In the genomic region with DNA sequence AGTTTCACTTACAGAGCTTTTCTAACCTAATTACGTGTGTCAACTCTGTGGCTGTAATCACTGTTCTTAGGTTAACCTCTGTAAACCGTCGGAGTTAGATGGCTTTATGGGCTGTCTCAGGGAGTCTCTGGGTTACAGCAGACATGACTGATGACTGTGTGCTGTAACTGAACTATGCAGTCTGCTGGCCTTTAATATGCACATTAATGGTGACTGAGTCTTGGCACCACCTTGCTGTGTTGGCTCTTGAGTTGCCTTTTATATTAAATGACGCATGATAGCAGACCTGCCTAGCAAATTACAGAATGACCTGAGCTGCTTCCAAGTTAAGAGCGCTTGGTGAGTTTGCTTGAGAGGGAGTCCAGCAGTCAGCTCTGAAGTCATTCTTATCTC, we compare ENCODE assay signal across 9 cellular contexts.
A peak's percentile ranks its signal among the peaks of the same experiment; 100 is the strongest.
DNase-seq lines count a peak whose midpoint lies in the region; ATAC-seq, FAIRE-seq and TF ChIP-seq lines count a peak whose summit lies in the region.
"Had no signal": no experiment of that assay in that cellular context is flagged by ENCODE, and none has a peak within 500 bp of the region (broad histone marks: within the 10 kb centered on the region; RNA-seq: fewer than 3 reads in every experiment).

No MANE protein-coding gene starts in this region.

- no peaks in the 10 kb centered on the region for H3K27me3 ChIP-seq in H9 (ENCODE audit: insufficient read depth, low read length)

- no peak for TF ChIP-seq CTCF in A549 (IDR thresholded peaks at IDR 0.05)
- TF ChIP-seq CTCF in H9 (conservative IDR thresholded peaks at IDR 0.05): no peak

- no peaks in the 10 kb centered on the region for H3K23me2 ChIP-seq in H9 (ENCODE audit: insufficient read length, low read depth, low read length, poor library complexity, severe bottlenecking)

- H3K56ac ChIP-seq in H9 (ENCODE audit: insufficient read length, low read depth, low read length): no peak overlapping the region

- ATAC-seq in A549 (peak; percentile 48 to 80; a peak in 4 of 6 replicates), HG03565 (IDR thresholded peaks at IDR 0.05; ENCODE audit: unreplicated experiment) (no peak), HG02623 (IDR thresholded peaks at IDR 0.05; ENCODE audit: unreplicated experiment) (no peak)

- no peak overlapping the region for H3K14ac ChIP-seq in H9 (ENCODE audit: insufficient read depth, low read length)

- no peak for TF ChIP-seq POLR2A in A549 (IDR thresholded peaks at IDR 0.05; ENCODE audit: low read length)

- FAIRE-seq in A549 (lab: Jason Lieb, UNC): no peak

- CTCF ChIA-PET in A549 (lab: Yijun Ruan, JAX): no interaction called here

- H3K27ac Mint-ChIP-seq in H9: peak overlapping the region in 1 of 3 experiments; percentile 55; a peak in 1 of 7 replicates

- no peaks in the 10 kb centered on the region for H3K79me2 ChIP-seq in H9 (ENCODE audit: insufficient read depth, low read length)

- no peaks in the 10 kb centered on the region for H3K9me3 Mint-ChIP-seq in H9

- H3K4me1 Mint-ChIP-seq in H9: peaks cover 49 to 51% of the 10 kb centered on the region in 2 experiments

- H4K20me1 ChIP-seq in H9 (ENCODE audit: control insufficient read depth, insufficient read depth, insufficient read length): no peaks in the 10 kb centered on the region

- H2BK15ac ChIP-seq in H9 (ENCODE audit: low read depth, low read length): no peak overlapping the region

- H3K23ac ChIP-seq in H9 (ENCODE audit: insufficient read length, low read depth, low read length): no peak overlapping the region

- H2BK12ac ChIP-seq in H9 (ENCODE audit: insufficient read length, low read depth, low read length): no peak overlapping the region

- H3K27ac ChIP-seq in A549 (peak overlapping the region; percentile 88 to 90), H9 (ENCODE audit: insufficient read length, low read depth, low read length) (no peak overlapping the region)

- no peak overlapping the region for H2AFZ ChIP-seq in H9 (ENCODE audit: low read length)

- H2AK5ac ChIP-seq in H9 (ENCODE audit: insufficient read length, low read length): no peak overlapping the region

- H3K4me2 ChIP-seq in A549 (peak overlapping the region; percentile 81), H9 (ENCODE audit: insufficient read depth, insufficient read length, low read length) (no peak overlapping the region)

- DNase-seq in A549 (ENCODE audit: low read depth in 1 of 2, low spot score in 1 of 2): peak in 1 of 2 experiments; percentile 65
- DNase-seq in NCI-H1092 treated with DMSO at 0.1 percent for 48 hours (lab: John Stamatoyannopoulos, UW): peak; percentile 32
- DNase-seq in T1000 (lab: John Stamatoyannopoulos, UW): peak; percentile 5
- DNase-seq in left kidney (ENCODE audit: low read depth, low spot score): peak; percentile 91
- no peak for DNase-seq in activated CD4-positive, alpha-beta T cell treated with anti-CD3 and anti-CD28 coated beads for 48 hours
- no peak for DNase-seq in H9
- DNase-seq: NCI-H2081 had no signal

- no peak overlapping the region for H3K4ac ChIP-seq in H9 (ENCODE audit: low read depth, low read length)

- no peak overlapping the region for H3K4me3 ChIP-seq in A549

- H2BK20ac ChIP-seq in H9 (ENCODE audit: low read depth, low read length, poor library complexity, severe bottlenecking): no peak overlapping the region

- H4K91ac ChIP-seq in H9 (ENCODE audit: insufficient read length, low read depth, low read length): no peak overlapping the region

- no peak overlapping the region for H4K5ac ChIP-seq in H9 (ENCODE audit: insufficient read length, low read depth, low read length)

- H3K36me3 Mint-ChIP-seq in H9 (ENCODE audit: insufficient read depth in 1 of 3, low read depth in 3 of 3): 0 out of 7 replicates have a peak, but pooled peaks cover 0 to 1% (median 0%) of the 10 kb centered on the region in 3 experiments

- H3K4me1 ChIP-seq in A549: peaks cover 36% of the 10 kb centered on the region
- H3K4me1 ChIP-seq in H9 (ENCODE audit: insufficient read depth, low read length): peaks cover 9% of the 10 kb centered on the region; the same call in 1 of the 2 replicates

- 66% methylated on average over 5 of the region's 5 CpGs for WGBS in A549 (ENCODE audit: missing lambda C conversion rate)
- WGBS in H9 (ENCODE audit: extremely low coverage, insufficient read length, low lambda C conversion rate): no CpG with 5 or more reads among the region's 5 CpGs

- no peaks in the 10 kb centered on the region; the same call in none of the 2 replicates for H3K27me3 Mint-ChIP-seq in H9 (ENCODE audit: low read depth)

- H3K9me3 ChIP-seq in A549 (no peaks in the 10 kb centered on the region), H9 (ENCODE audit: control insufficient read depth, low read depth, low read length) (no peaks in the 10 kb centered on the region)

- TF ChIP-seq RAD21 in A549 (conservative IDR thresholded peaks at IDR 0.05 in 1 of 2, IDR thresholded peaks at IDR 0.05 in 1 of 2): 0 out of 5 replicates have a peak, but pooled peaks of 1 of the 2 experiments have one; percentile 23

- POLR2A ChIA-PET in A549 (lab: Yijun Ruan, JAX): interaction anchor here (1.3 kb wide), 1 partner anchor 17 kb away, joined by 5 read pairs; no protein-coding TSS in a partner anchor

- no peak overlapping the region for H3K9ac ChIP-seq in H9 (ENCODE audit: extremely low read depth, insufficient read length, low read length)

- no peak overlapping the region for H3T11ph ChIP-seq in H9 (ENCODE audit: low read length)

- H4K8ac ChIP-seq in H9 (replicated peaks; ENCODE audit: insufficient read length, low read depth, low read length): no peak overlapping the region

- TF ChIP-seq EP300 in A549 (IDR thresholded peaks at IDR 0.05): peak in 1 of 2 experiments; percentile 44; a peak in 2 of 5 replicates

- no peak overlapping the region for H3K4me3 Mint-ChIP-seq in H9

- no peak overlapping the region for H2BK120ac ChIP-seq in H9 (ENCODE audit: low read depth, low read length, poor library complexity, severe bottlenecking)

- H3K79me1 ChIP-seq in H9 (ENCODE audit: insufficient read depth, low read depth, low read length, poor library complexity, severe bottlenecking): no peaks in the 10 kb centered on the region

- no peak overlapping the region for H3K18ac ChIP-seq in H9 (ENCODE audit: insufficient read length, low read depth, low read length)

- no peak overlapping the region for H2BK5ac ChIP-seq in H9 (ENCODE audit: insufficient read length, low read length)

TF ChIP-seq in A549, 52 proteins besides CTCF, POLR2A, EP300 and RAD21:
- TF ChIP-seq MAZ (IDR thresholded peaks at IDR 0.05; ENCODE audit: borderline replicate concordance, low read depth, low read length) (no peak), JUNB (IDR thresholded peaks at IDR 0.05) (peak; percentile 45; the same call in 1 of the 2 replicates)

Comparison
In these comparisons a context has a peak if more than half of its experiments do, and no peak if none do; other contexts are left out.
1. ATAC-seq: peak in A549 (2 of 2); none in HG03565 (single experiment) and HG02623 (single experiment).
2. DNase-seq: peak in NCI-H1092 treated with DMSO at 0.1 percent for 48 hours (single experiment), T1000 (single experiment) and left kidney (single experiment); none in activated CD4-positive, alpha-beta T cell treated with anti-CD3 and anti-CD28 coated beads for 48 hours (single experiment) and H9 (single experiment).